ENCODE assay signal across 1 cellular context in the genomic region with DNA sequence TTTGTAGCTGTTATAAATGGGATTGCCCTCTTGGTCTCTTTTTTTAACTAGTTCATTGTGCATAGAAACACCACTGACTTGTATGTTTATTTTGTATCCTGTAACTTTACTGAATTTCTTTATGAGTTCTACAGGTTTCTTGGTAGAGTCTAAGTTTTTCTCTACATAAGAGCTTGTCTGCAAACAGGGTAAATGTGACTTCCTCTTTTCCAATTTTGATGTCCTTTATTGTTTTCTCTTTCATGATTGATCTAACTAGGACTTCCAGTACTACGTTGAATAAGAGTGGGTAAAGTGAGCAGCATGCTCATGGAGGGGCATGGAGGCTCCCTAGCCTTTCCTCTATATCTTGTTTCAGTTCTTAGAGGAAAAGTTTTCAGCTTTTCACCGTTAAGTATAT.
TF ChIP-seq lines count a peak whose summit lies in the region.

No MANE protein-coding gene starts in this region.

TF ChIP-seq in HepG2, 621 proteins besides CTCF, POLR2A, EP300 and RAD21:
- TF ChIP-seq KLF16 (CRISPR knock-in tag; IDR thresholded peaks at IDR 0.05), result no peak
- TF ChIP-seq PAF1 (CRISPR knock-in tag; IDR thresholded peaks at IDR 0.05), result no peak
- no peak for TF ChIP-seq ARNT (IDR thresholded peaks at IDR 0.05)
- no peak for TF ChIP-seq ZNF878 (CRISPR knock-in tag; IDR thresholded peaks at IDR 0.05)
- no peak for TF ChIP-seq PTBP1 (IDR thresholded peaks at IDR 0.05; ENCODE audit: low read depth, low read length, poor library complexity, severe bottlenecking)
- TF ChIP-seq, protein P1, sequence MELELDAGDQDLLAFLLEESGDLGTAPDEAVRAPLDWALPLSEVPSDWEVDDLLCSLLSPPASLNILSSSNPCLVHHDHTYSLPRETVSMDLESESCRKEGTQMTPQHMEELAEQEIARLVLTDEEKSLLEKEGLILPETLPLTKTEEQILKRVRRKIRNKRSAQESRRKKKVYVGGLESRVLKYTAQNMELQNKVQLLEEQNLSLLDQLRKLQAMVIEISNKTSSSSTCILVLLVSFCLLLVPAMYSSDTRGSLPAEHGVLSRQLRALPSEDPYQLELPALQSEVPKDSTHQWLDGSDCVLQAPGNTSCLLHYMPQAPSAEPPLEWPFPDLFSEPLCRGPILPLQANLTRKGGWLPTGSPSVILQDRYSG (CRISPR knock-in tag; IDR thresholded peaks at IDR 0.05), result no peak
- TF ChIP-seq MEIS1 (CRISPR knock-in tag; IDR thresholded peaks at IDR 0.05; ENCODE audit: borderline replicate concordance), result no peak
- TF ChIP-seq GABPA (IDR thresholded peaks at IDR 0.05; ENCODE audit: low read depth, low read length), result no peak
- TF ChIP-seq GABPA (CRISPR knock-in tag; IDR thresholded peaks at IDR 0.05; ENCODE audit: low read depth), result no peak
- TF ChIP-seq HNRNPUL1 (IDR thresholded peaks at IDR 0.05; ENCODE audit: low read depth, low read length), result no peak
- no peak for TF ChIP-seq BRD4 (CRISPR knock-in tag; IDR thresholded peaks at IDR 0.05)
- no peak for TF ChIP-seq ZNF124 (CRISPR knock-in tag; IDR thresholded peaks at IDR 0.05)
- no peak for TF ChIP-seq ZKSCAN5 (CRISPR knock-in tag; IDR thresholded peaks at IDR 0.05)
- TF ChIP-seq ZNF83 (CRISPR knock-in tag; IDR thresholded peaks at IDR 0.05; ENCODE audit: borderline replicate concordance), result no peak
- TF ChIP-seq ZNF468 (CRISPR knock-in tag; IDR thresholded peaks at IDR 0.05), result no peak
- TF ChIP-seq FOXO1 (CRISPR knock-in tag; IDR thresholded peaks at IDR 0.05), result no peak
